ENCODE assay signal across 11 cellular contexts in genomic region chr10:67783576-67784294, GRCh38. TPM values are rescaled to one million over a fixed set of nuclear protein-coding genes. Genes with fewer than 3 reads are reported as not detected.
DNase-seq lines count a peak whose midpoint lies in the region; ATAC-seq and TF ChIP-seq lines count a peak whose summit lies in the region.
"Had no signal": no experiment of that assay in that cellular context is flagged by ENCODE, and none has a peak within 500 bp of the region (broad histone marks: within the 10 kb centered on the region; RNA-seq: fewer than 3 reads in every experiment).

No MANE protein-coding gene starts in this region.

- intact Hi-C loops in uterus (cut with DNase I; ENCODE audit: low total_unique reads): no loop called here

- CTCF ChIA-PET in SK-N-SH (lab: Yijun Ruan, JAX): interaction anchor here (0.6 to 2.7 kb wide), 3 partner anchors 86 to 513 kb away, joined by 3 to 19 read pairs (median 16); no protein-coding TSS in a partner anchor

- no peaks in the 10 kb centered on the region for H4K20me1 ChIP-seq in SK-N-SH (ENCODE audit: insufficient read depth)
- no peaks in the 10 kb centered on the region for H4K20me1 ChIP-seq in GM23338 (replicated peaks; ENCODE audit: insufficient read depth)

- H3K9ac ChIP-seq in SK-N-SH (no peak overlapping the region), parathyroid adenoma (no peak overlapping the region)

- H3K4me1 ChIP-seq in SK-N-SH (ENCODE audit: control insufficient read depth in 1 of 2, insufficient read depth in 2 of 2, low read depth in 1 of 2, low read length in 1 of 2): no peaks in the 10 kb centered on the region
- no peaks in the 10 kb centered on the region; the same call in 1 of the 2 replicates for H3K4me1 ChIP-seq in GM23338 (ENCODE audit: insufficient read depth)
- H3K4me1 ChIP-seq in parathyroid adenoma: no peaks in the 10 kb centered on the region
- no peaks in the 10 kb centered on the region for H3K4me1 ChIP-seq in uterus

- H3K36me3 Mint-ChIP-seq in GM23338 (ENCODE audit: low read depth) (no peaks in the 10 kb centered on the region), HFFc6 (ENCODE audit: low read depth) (no peaks in the 10 kb centered on the region)

- H3F3A ChIP-seq in SK-N-SH (replicated peaks; ENCODE audit: insufficient read depth) (no peaks in the 10 kb centered on the region), GM23338 (replicated peaks; ENCODE audit: low read depth) (no peaks in the 10 kb centered on the region)

- POLR2A ChIA-PET in SK-N-SH (lab: Yijun Ruan, JAX): no interaction called here

- no peaks in the 10 kb centered on the region; the same call in 1 of the 2 replicates for H3K27me3 ChIP-seq in SK-N-SH (ENCODE audit: insufficient read depth)
- no peaks in the 10 kb centered on the region for H3K27me3 ChIP-seq in GM23338 (ENCODE audit: insufficient read depth)
- H3K27me3 ChIP-seq in parathyroid adenoma (ENCODE audit: control insufficient read depth, insufficient read depth, low read length): no peaks in the 10 kb centered on the region
- no peaks in the 10 kb centered on the region for H3K27me3 ChIP-seq in uterus
- H3K27me3 ChIP-seq: heart left ventricle had no signal

- H3K9me3 ChIP-seq in SK-N-SH (no peaks in the 10 kb centered on the region), parathyroid adenoma (ENCODE audit: control insufficient read depth, low read length) (no peaks in the 10 kb centered on the region), uterus (no peaks in the 10 kb centered on the region)
- H3K9me3 ChIP-seq: heart left ventricle had no signal

- H3K4me3 ChIP-seq in SK-N-SH (ENCODE audit: low read depth in 2 of 2, low read length in 1 of 2) (no peak overlapping the region), GM23338 (no peak overlapping the region), parathyroid adenoma (ENCODE audit: low read depth, low read length) (no peak overlapping the region), uterus (no peak overlapping the region)
- H3K4me3 ChIP-seq: heart left ventricle had no signal

- TF ChIP-seq CTCF in SK-N-SH (IDR thresholded peaks at IDR 0.05) (no peak), GM23338 (conservative IDR thresholded peaks at IDR 0.05; ENCODE audit: low read depth in 2 of 2) (no peak), parathyroid adenoma (IDR thresholded peaks at IDR 0.05) (no peak), HFFc6 (IDR thresholded peaks at IDR 0.05) (no peak), uterus (IDR thresholded peaks at IDR 0.05) (no peak)

- no peaks in the 10 kb centered on the region for H3K79me2 ChIP-seq in SK-N-SH (ENCODE audit: insufficient read depth)
- no peaks in the 10 kb centered on the region for H3K79me2 ChIP-seq in GM23338 (replicated peaks; ENCODE audit: insufficient read depth)
- H3K79me2 ChIP-seq in parathyroid adenoma: no peaks in the 10 kb centered on the region

- no peaks in the 10 kb centered on the region for H3K9me2 ChIP-seq in SK-N-SH
- H3K9me2 ChIP-seq in GM23338 (ENCODE audit: insufficient read depth): no peaks in the 10 kb centered on the region

- TF ChIP-seq POLR2A in uterus (IDR thresholded peaks at IDR 0.05): no peak

- no peak for TF ChIP-seq EP300 in SK-N-SH (IDR thresholded peaks at IDR 0.05; ENCODE audit: borderline replicate concordance in 1 of 2, low read depth in 1 of 2, low read length in 1 of 2)

- no peak overlapping the region for H3K4me2 ChIP-seq in SK-N-SH
- no peak overlapping the region for H3K4me2 ChIP-seq in GM23338
- no peak overlapping the region for H3K4me2 ChIP-seq in parathyroid adenoma (ENCODE audit: low read length)

- ATAC-seq in SK-N-SH treated with all-trans-retinoic acid at 6 μM for 48 hours (no peak), GM23338 (no peak)

- H3K27me3 Mint-ChIP-seq in GM23338 (ENCODE audit: insufficient read depth, low read depth, poor library complexity): peaks cover 5% of the 10 kb centered on the region
- peaks cover 9% of the 10 kb centered on the region for H3K27me3 Mint-ChIP-seq in HFFc6 (ENCODE audit: insufficient read depth)

- H3K9me3 Mint-ChIP-seq in GM23338 (no peaks in the 10 kb centered on the region; the same call in 2 of the 3 replicates), HFFc6 (no peaks in the 10 kb centered on the region)

- no peak overlapping the region for H2AFZ ChIP-seq in SK-N-SH (ENCODE audit: low read depth)
- peak overlapping the region; percentile 28; the same call in 1 of the 2 replicates for H2AFZ ChIP-seq in GM23338
- H2AFZ ChIP-seq in parathyroid adenoma: peak overlapping the region; percentile 2

- no peak overlapping the region for H3K27ac ChIP-seq in SK-N-SH (ENCODE audit: low read depth in 2 of 2, low read length in 1 of 2)
- H3K27ac ChIP-seq in GM23338 (ENCODE audit: low read depth): no peak overlapping the region
- H3K27ac ChIP-seq in parathyroid adenoma: no peak overlapping the region
- H3K27ac ChIP-seq in uterus: no peak overlapping the region
- H3K27ac ChIP-seq: heart left ventricle had no signal

- 77% methylated on average over 5 of the region's 5 CpGs for WGBS in SK-N-SH (ENCODE audit: low lambda C conversion rate)

- H3K36me3 ChIP-seq in SK-N-SH (replicated peaks in 1 of 2; ENCODE audit: control insufficient read depth in 1 of 2, insufficient read depth in 2 of 2, low read length in 1 of 2) (no peaks in the 10 kb centered on the region), GM23338 (ENCODE audit: insufficient read depth) (no peaks in the 10 kb centered on the region), parathyroid adenoma (ENCODE audit: control insufficient read depth, insufficient read depth, low read length) (no peaks in the 10 kb centered on the region), uterus (no peaks in the 10 kb centered on the region)
- H3K36me3 ChIP-seq: heart left ventricle had no signal

- TF ChIP-seq RAD21 in SK-N-SH (IDR thresholded peaks at IDR 0.05; ENCODE audit: low read length): no peak

- DNase-seq in SK-N-SH (no peak), GM23338 (ENCODE audit: low spot score) (no peak), NOMO-1 treated with DMSO at 0.1 percent for 48 hours (lab: John Stamatoyannopoulos, UW; ENCODE audit: unreplicated experiment) (peak; percentile 70), HFFc6 (no peak), NCI-H2196 treated with DMSO at 0.1 percent for 48 hours (lab: John Stamatoyannopoulos, UW; ENCODE audit: unreplicated experiment) (no peak), uterus (no peak)
- DNase-seq: activated CD4-positive, alpha-beta T cell treated with anti-CD3 and anti-CD28 coated beads, Interleukin-2, amount 50 U/mL, for 1 hour; cerebellar nuclear complex; heart left ventricle had no signal

- H3K4me1 Mint-ChIP-seq in GM23338: peaks cover 6% of the 10 kb centered on the region
- H3K4me1 Mint-ChIP-seq in HFFc6 (ENCODE audit: low read depth): peaks cover 6% of the 10 kb centered on the region; the same call in 1 of the 2 replicates

- H3K4me3 Mint-ChIP-seq in GM23338 (no peak overlapping the region), HFFc6 (no peak overlapping the region)

- H3K27ac Mint-ChIP-seq in GM23338 (no peak overlapping the region), HFFc6 (no peak overlapping the region)

TF ChIP-seq in SK-N-SH treated with all-trans-retinoic acid at 6 μM for 48 hours, 23 proteins besides CTCF, POLR2A, EP300 and RAD21 (continues in another document):
- no peak for TF ChIP-seq CSRNP3 (CRISPR knock-in tag; IDR thresholded peaks at IDR 0.05)

TF ChIP-seq in SK-N-SH, 30 proteins besides CTCF, POLR2A, EP300 and RAD21:
- TF ChIP-seq RCOR1 (IDR thresholded peaks at IDR 0.05; ENCODE audit: low read length): no peak
- no peak for TF ChIP-seq SMC3 (IDR thresholded peaks at IDR 0.05; ENCODE audit: low read depth, low read length)
TF ChIP-seq in SK-N-SH: peak in this region for 0.

TF ChIP-seq in GM23338, 12 proteins besides CTCF, POLR2A, EP300 and RAD21 (continues in another document):
- no peak for TF ChIP-seq POLR2AphosphoS5 (IDR thresholded peaks at IDR 0.05; ENCODE audit: low read depth)
- TF ChIP-seq JUNB (IDR thresholded peaks at IDR 0.05; ENCODE audit: unreplicated experiment): no peak
- no peak for TF ChIP-seq ETS1 (IDR thresholded peaks at IDR 0.05)

RNA-seq across cellular contexts. Expression of gene DNAJC12, which starts 54.3 kb away (rescaled TPM):
- polyA plus RNA-seq in SK-N-SH (2012; rRNA removed): 7.9 and 9.3 TPM in 2 replicates
- polyA plus RNA-seq in SK-N-SH (2012; cell fraction: cytosol; rRNA removed): 13.8 and 18.3 TPM in 2 replicates
- polyA plus RNA-seq in SK-N-SH (2012; cell fraction: nucleus; rRNA removed): 2.4 and 4.2 TPM in 2 replicates
- total RNA-seq in GM23338 (2014; rRNA removed; shearing (Covaris generic)): 1.1 and 2.2 TPM in 2 replicates
- 4.5 and 5.7 TPM in 2 replicates for polyA plus RNA-seq in GM23338 (2016; fragmentation: Nextera tagmentation; extraction: Ambion mirVana)
- under 1 TPM in 5 of 6 experiments, not detected in 1; 0.20 to 0.47 (median 0.33) TPM for total RNA-seq in HFFc6 (2021; fragmentation: NEBNext Ultra II Directional; extraction: Animal tissue kit (Norgen Biotek cat#: 25700))
- 1 to 10 TPM in 3 of 4 donors, under 1 TPM in 1; 0.77 to 8.8 (median 6.0) TPM for total RNA-seq in uterus
